17 cellular contexts compared by ENCODE assay signal in genomic region chr10:21626457-21627161, GRCh38.
DNase-seq lines count a peak whose midpoint lies in the region; ATAC-seq and TF ChIP-seq lines count a peak whose summit lies in the region.
"Had no signal": no experiment of that assay in that cellular context is flagged by ENCODE, and none has a peak within 500 bp of the region (broad histone marks: within the 10 kb centered on the region; RNA-seq: fewer than 3 reads in every experiment).

No MANE protein-coding gene starts in this region.

- H3K4me3 ChIP-seq in left ventricle myocardium inferior, result no peak overlapping the region
- no peak overlapping the region for H3K4me3 ChIP-seq in astrocyte of the cerebellum (ENCODE audit: low read depth, low read length)
- H3K4me3 ChIP-seq in mucosa of descending colon, result no peak overlapping the region

- in situ Hi-C loops in astrocyte of the cerebellum (cut with HindIII; ENCODE audit: low sequenced_read_pairs), result no loop called here

- H3K27me3 ChIP-seq in left ventricle myocardium inferior (ENCODE audit: low read depth), result no peaks in the 10 kb centered on the region

- H3K27ac Mint-ChIP-seq in activated naive CD4-positive, alpha-beta T cell treated with anti-CD3 and anti-CD28 coated beads, Interleukin-2, amount 50 U/mL, for 72 hours, result no peak overlapping the region

- H3K9me3 Mint-ChIP-seq in activated naive CD4-positive, alpha-beta T cell treated with anti-CD3 and anti-CD28 coated beads, Interleukin-2, amount 50 U/mL, for 72 hours, result no peaks in the 10 kb centered on the region
- H3K9me3 Mint-ChIP-seq: activated naive CD4-positive, alpha-beta T cell treated with anti-CD3 and anti-CD28 coated beads, Interleukin-2, amount 10 ng/mL, durations not matched to agents 7 days and 5 days; CD8-positive, alpha-beta memory T cell; endodermal cell had no signal

- DNase-seq in Right ventricle myocardium superior (no peak), left ventricle myocardium inferior (no peak), astrocyte of the cerebellum (ENCODE audit: low read depth) (peak; percentile 13), iris pigment epithelial cell (ENCODE audit: low read depth) (peak; percentile 60), stromal cell of bone marrow (ENCODE audit: low read depth) (peak; percentile 31), mucosa of descending colon (no peak), germinal center (ENCODE audit: low spot score) (no peak)
- no peak for DNase-seq in activated naive CD4-positive, alpha-beta T cell treated with anti-CD3 and anti-CD28 coated beads, Interleukin-2, amount 50 U/mL, for 72 hours (ENCODE audit: low spot score in 2 of 2)
- DNase-seq: activated CD8-positive, alpha-beta memory T cell treated with anti-CD3 and anti-CD28 coated beads, Interleukin-2, amount 50 U/mL, for 4 hours; activated naive CD4-positive, alpha-beta T cell treated with anti-CD3 and anti-CD28 coated beads, Interleukin-2, amount 10 ng/mL, durations not matched to agents 7 days and 5 days; CD8-positive, alpha-beta memory T cell; cerebellar nuclear complex; endodermal cell; glutamatergic neuron; NCI-H1092; NCI-H2107; stimulated activated naive CD4-positive, alpha-beta T cell treated with Interleukin-2 at 50 U/mL for 16 hours had no signal

- H3K36me3 ChIP-seq in left ventricle myocardium inferior (peaks cover 17% of the 10 kb centered on the region), mucosa of descending colon (ENCODE audit: low read depth) (no peaks in the 10 kb centered on the region)

- H3K9me3 ChIP-seq in left ventricle myocardium inferior (replicated peaks), result no peaks in the 10 kb centered on the region
- no peaks in the 10 kb centered on the region for H3K9me3 ChIP-seq in mucosa of descending colon

- TF ChIP-seq CTCF in left ventricle myocardium inferior (IDR thresholded peaks at IDR 0.05; ENCODE audit: borderline replicate concordance), result no peak
- TF ChIP-seq CTCF in astrocyte of the cerebellum (IDR thresholded peaks at IDR 0.05; ENCODE audit: low read depth, low read length, missing control alignments), result no peak
- no peak for TF ChIP-seq CTCF in mucosa of descending colon (IDR thresholded peaks at IDR 0.05)

- intact Hi-C loops in Right ventricle myocardium superior (cut with DNase I) (no loop called here), left ventricle myocardium inferior (cut with micrococcal nuclease) (no loop called here), mucosa of descending colon (cut with DNase I, micrococcal nuclease) (no loop called here)

- ATAC-seq in Right ventricle myocardium superior (ENCODE audit: poor library complexity) (peak; percentile 35), mucosa of descending colon (no peak)
- no peak for ATAC-seq in activated naive CD4-positive, alpha-beta T cell treated with anti-CD3 and anti-CD28 coated beads, Interleukin-2, amount 50 U/mL, for 72 hours

- peaks cover 35 to 48% of the 10 kb centered on the region in 2 donors for H3K36me3 Mint-ChIP-seq in activated naive CD4-positive, alpha-beta T cell treated with anti-CD3 and anti-CD28 coated beads, Interleukin-2, amount 50 U/mL, for 72 hours

- peaks cover 18% of the 10 kb centered on the region for H3K4me1 ChIP-seq in left ventricle myocardium inferior
- peaks cover 6% of the 10 kb centered on the region for H3K4me1 ChIP-seq in mucosa of descending colon (ENCODE audit: low read depth)

- H3K27ac ChIP-seq in left ventricle myocardium inferior (replicated peaks), result no peak overlapping the region

Comparison
In these comparisons a context has a peak if more than half of its experiments do, and no peak if none do; other contexts are left out.
1. DNase-seq: peak in astrocyte of the cerebellum (single experiment), iris pigment epithelial cell (single experiment) and stromal cell of bone marrow (single experiment); none in Right ventricle myocardium superior (single experiment), left ventricle myocardium inferior (single experiment), mucosa of descending colon (0 of 3), activated naive CD4-positive, alpha-beta T cell treated with anti-CD3 and anti-CD28 coated beads, Interleukin-2, amount 50 U/mL, for 72 hours (0 of 2) and germinal center (single experiment).